In the genomic region with DNA sequence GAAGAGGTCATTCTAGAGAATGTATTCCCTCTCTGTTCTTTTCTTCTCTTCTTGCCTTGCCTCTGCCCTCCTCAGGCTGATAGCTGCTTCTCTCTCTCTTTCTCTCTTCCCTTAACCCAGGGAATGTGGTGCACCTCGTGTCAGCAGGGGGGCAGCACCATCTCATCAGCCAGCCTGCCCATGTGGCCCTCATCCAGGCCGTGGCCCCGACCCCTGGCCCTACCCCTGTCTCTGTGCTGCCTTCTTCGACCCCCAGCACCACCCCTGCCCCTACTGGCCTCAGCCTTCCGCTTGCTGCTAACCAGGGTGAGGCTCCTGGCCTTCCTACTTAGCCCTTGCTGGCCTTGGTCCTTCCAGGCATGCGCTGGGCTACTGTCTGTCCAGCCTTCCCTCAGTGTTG, we compare ENCODE assay signal across 12 cellular contexts. TPM values are rescaled to one million over a fixed set of nuclear protein-coding genes. Genes with fewer than 3 reads are reported as not detected.
DNase-seq lines count a peak whose midpoint lies in the region; ATAC-seq and TF ChIP-seq lines count a peak whose summit lies in the region.
"Had no signal": no experiment of that assay in that cellular context is flagged by ENCODE, and none has a peak within 500 bp of the region (broad histone marks: within the 10 kb centered on the region; RNA-seq: fewer than 3 reads in every experiment).

No MANE protein-coding gene starts in this region.

- DNase-seq in activated CD4-positive, alpha-beta T cell treated with anti-CD3 and anti-CD28 coated beads for 36 hours: peak; percentile 15
- no peak for DNase-seq in activated CD4-positive, alpha-beta T cell treated with anti-CD3 and anti-CD28 coated beads for 48 hours
- DNase-seq in NAMALWA (ENCODE audit: low spot score) (peak; percentile 18), erythroblast (lab: John Stamatoyannopoulos, UW) (peak; percentile 37 to 40), progenitor cell of endocrine pancreas (ENCODE audit: low spot score, unreplicated experiment) (no peak)
- DNase-seq: activated naive CD8-positive, alpha-beta T cell treated with anti-CD3 and anti-CD28 coated beads, Interleukin-2, amount 10 ng/mL, durations not matched to agents 7 days and 5 days; hypothalamus; NK-92 treated with Interleukin-12 subunit alpha and Interleukin-12 subunit beta, amount 100 ng/mL, for 24 hours; substantia nigra had no signal

- no peaks in the 10 kb centered on the region for H3K27me3 Mint-ChIP-seq in activated CD4-positive, alpha-beta T cell treated with anti-CD3 and anti-CD28 coated beads for 36 hours
- no peaks in the 10 kb centered on the region for H3K27me3 Mint-ChIP-seq in progenitor cell of endocrine pancreas
- H3K27me3 Mint-ChIP-seq: activated naive CD8-positive, alpha-beta T cell treated with anti-CD3 and anti-CD28 coated beads, Interleukin-2, amount 10 ng/mL, durations not matched to agents 7 days and 5 days had no signal

- CTCF ChIA-PET in activated CD4-positive, alpha-beta T cell treated with anti-CD3 and anti-CD28 coated beads for 36 hours (lab: Charles Lee): no interaction called here

- no peak for TF ChIP-seq CTCF in progenitor cell of endocrine pancreas (IDR thresholded peaks at IDR 0.05; ENCODE audit: unreplicated experiment)

- no peaks in the 10 kb centered on the region for H3K9me3 Mint-ChIP-seq in activated CD4-positive, alpha-beta T cell treated with anti-CD3 and anti-CD28 coated beads for 36 hours (ENCODE audit: low read depth)
- H3K9me3 Mint-ChIP-seq in progenitor cell of endocrine pancreas (ENCODE audit: low read depth): no peaks in the 10 kb centered on the region
- H3K9me3 Mint-ChIP-seq: activated naive CD8-positive, alpha-beta T cell treated with anti-CD3 and anti-CD28 coated beads, Interleukin-2, amount 10 ng/mL, durations not matched to agents 7 days and 5 days had no signal

- H3K4me1 Mint-ChIP-seq in activated CD4-positive, alpha-beta T cell treated with anti-CD3 and anti-CD28 coated beads for 36 hours: no peaks in the 10 kb centered on the region
- H3K4me1 Mint-ChIP-seq in progenitor cell of endocrine pancreas (ENCODE audit: low read depth): peaks cover 1% of the 10 kb centered on the region

- peaks cover 67% of the 10 kb centered on the region for H3K36me3 Mint-ChIP-seq in activated CD4-positive, alpha-beta T cell treated with anti-CD3 and anti-CD28 coated beads for 36 hours (ENCODE audit: low read depth)
- H3K36me3 Mint-ChIP-seq in progenitor cell of endocrine pancreas (ENCODE audit: insufficient read depth): peaks cover 37% of the 10 kb centered on the region

- no peak for TF ChIP-seq POLR2A in erythroblast (IDR thresholded peaks at IDR 0.05; ENCODE audit: low read length)

- intact Hi-C loops in activated CD4-positive, alpha-beta T cell treated with anti-CD3 and anti-CD28 coated beads for 36 hours (cut with DNase I, micrococcal nuclease): no loop called here

- no peak overlapping the region for H3K27ac Mint-ChIP-seq in activated CD4-positive, alpha-beta T cell treated with anti-CD3 and anti-CD28 coated beads for 36 hours
- peak overlapping the region; percentile 73 for H3K27ac Mint-ChIP-seq in progenitor cell of endocrine pancreas
- H3K27ac Mint-ChIP-seq: activated naive CD8-positive, alpha-beta T cell treated with anti-CD3 and anti-CD28 coated beads, Interleukin-2, amount 10 ng/mL, durations not matched to agents 7 days and 5 days had no signal

- ATAC-seq in activated CD4-positive, alpha-beta T cell treated with anti-CD3 and anti-CD28 coated beads for 36 hours: no peak
- ATAC-seq in HG02973 (IDR thresholded peaks at IDR 0.05; ENCODE audit: unreplicated experiment) (no peak), HG03108 (IDR thresholded peaks at IDR 0.05; ENCODE audit: unreplicated experiment) (no peak)
- ATAC-seq in activated CD4-positive, CD25-positive, alpha-beta regulatory T cell treated with anti-CD3 and anti-CD28 coated beads, Interleukin-2, amount 50 U/mL, for 24 hours: no peak

- no peak overlapping the region for H3K4me3 Mint-ChIP-seq in activated CD4-positive, alpha-beta T cell treated with anti-CD3 and anti-CD28 coated beads for 36 hours
- H3K4me3 Mint-ChIP-seq in progenitor cell of endocrine pancreas (ENCODE audit: low read depth): no peak overlapping the region
- H3K4me3 Mint-ChIP-seq: activated naive CD8-positive, alpha-beta T cell treated with anti-CD3 and anti-CD28 coated beads, Interleukin-2, amount 10 ng/mL, durations not matched to agents 7 days and 5 days had no signal

- POLR2A ChIA-PET in activated CD4-positive, alpha-beta T cell treated with anti-CD3 and anti-CD28 coated beads for 36 hours (lab: Charles Lee): no interaction called here

RNA-seq across cellular contexts. Expression of gene SRCAP, which starts 23.5 kb away (rescaled TPM):
- total RNA-seq in activated CD4-positive, alpha-beta T cell treated with anti-CD3 and anti-CD28 coated beads for 36 hours: 10 to 100 TPM; 58.7 to 69.5 TPM
- total RNA-seq in progenitor cell of endocrine pancreas: 103 and 104 TPM in 2 replicates

RNA-seq across cellular contexts. Expression of gene PHKG2, which starts 25.8 kb away (rescaled TPM):
- total RNA-seq in activated CD4-positive, alpha-beta T cell treated with anti-CD3 and anti-CD28 coated beads for 36 hours: 10 to 100 TPM; 21.8 to 26.0 TPM
- 53.5 and 61.8 TPM in 2 replicates for total RNA-seq in progenitor cell of endocrine pancreas

RNA-seq across cellular contexts. Expression of gene CFAP119, which starts 39.4 kb away (rescaled TPM):
- 1 to 10 TPM; 1.7 to 3.1 TPM for total RNA-seq in activated CD4-positive, alpha-beta T cell treated with anti-CD3 and anti-CD28 coated beads for 36 hours
- 19.3 and 22.2 TPM in 2 replicates for total RNA-seq in progenitor cell of endocrine pancreas

RNA-seq across cellular contexts. Expression of gene RNF40, which starts 39.7 kb away (rescaled TPM):
- total RNA-seq in activated CD4-positive, alpha-beta T cell treated with anti-CD3 and anti-CD28 coated beads for 36 hours: 10 to 100 TPM; 72.3 to 85.5 TPM
- total RNA-seq in progenitor cell of endocrine pancreas: 137 and 155 TPM in 2 replicates

Comparison
In these comparisons a context has a peak if more than half of its experiments do, and no peak if none do; other contexts are left out.
1. DNase-seq: peak in activated CD4-positive, alpha-beta T cell treated with anti-CD3 and anti-CD28 coated beads for 36 hours (single experiment), NAMALWA (single experiment) and erythroblast (2 of 2); none in activated CD4-positive, alpha-beta T cell treated with anti-CD3 and anti-CD28 coated beads for 48 hours (single experiment) and progenitor cell of endocrine pancreas (single experiment).